ENCODE assay signal across 8 cellular contexts in genomic region chr11:123246749-123247497, GRCh38. TPM values are rescaled to one million over a fixed set of nuclear protein-coding genes. Genes with fewer than 3 reads are reported as not detected.
DNase-seq lines count a peak whose midpoint lies in the region; ATAC-seq and TF ChIP-seq lines count a peak whose summit lies in the region.

No MANE protein-coding gene starts in this region.

- no TSS peak for BruUV-seq in Caco-2 (replicated peaks; lab: Mats Ljungman, UMichigan)

- H3K4me1 ChIP-seq in Caco-2 = no peaks in the 10 kb centered on the region
- no peaks in the 10 kb centered on the region for H3K4me1 ChIP-seq in neutrophil (ENCODE audit: control insufficient read depth in 1 of 2, insufficient read depth in 1 of 2, low read depth in 1 of 2, low read length in 1 of 2)

- H3K4me3 ChIP-seq in Caco-2 (ENCODE audit: low read depth, low read length) (no peak overlapping the region), fibroblast of the aortic adventitia (ENCODE audit: low read depth, low read length) (no peak overlapping the region), neutrophil (ENCODE audit: low read depth in 1 of 2, low read length in 1 of 2) (no peak overlapping the region)
- no peak overlapping the region for H3K4me3 ChIP-seq in Jurkat, Clone E6-1 (ENCODE audit: low read length)

- intact Hi-C loops in Caco-2 (cut with micrococcal nuclease; ENCODE audit: unreplicated experiment) = loop anchor here (1.0 kb wide), 5 partner anchors 16 to 185 kb away; partner anchors contain the start of gene HSPA8
- intact Hi-C loops in activated T-helper 1 cell treated with anti-CD3 and anti-CD28 coated beads, Interleukin-12 subunit alpha, Interleukin-12 subunit beta, Interleukin-2, Interleukin-4 antibody, amounts not matched to agents 30 ng/mL and 10 ng/mL and 1 ng/mL, durations not matched to agents 14 hours and 24 hours and 36 hours (cut with micrococcal nuclease) = loop anchor here (1.0 kb wide), 4 partner anchors 81 to 231 kb away; no protein-coding TSS in a partner anchor

- no peak overlapping the region for H3K27ac Mint-ChIP-seq in Caco-2 (ENCODE audit: unreplicated experiment)
- no peak overlapping the region for H3K27ac Mint-ChIP-seq in activated T-helper 1 cell treated with anti-CD3 and anti-CD28 coated beads, Interleukin-12 subunit alpha, Interleukin-12 subunit beta, Interleukin-2, Interleukin-4 antibody, amounts not matched to agents 30 ng/mL and 10 ng/mL and 1 ng/mL, durations not matched to agents 14 hours and 24 hours and 36 hours

- POLR2A ChIA-PET in Caco-2 (lab: Charles Lee) = interaction anchor here (0.9 to 1.4 kb wide), 2 partner anchors 84 to 185 kb away, joined by 3 to 7 read pairs; partner anchors contain the start of gene HSPA8

- no peaks in the 10 kb centered on the region for H3K4me1 Mint-ChIP-seq in Caco-2 (ENCODE audit: low read depth, unreplicated experiment)
- H3K4me1 Mint-ChIP-seq in activated T-helper 1 cell treated with anti-CD3 and anti-CD28 coated beads, Interleukin-12 subunit alpha, Interleukin-12 subunit beta, Interleukin-2, Interleukin-4 antibody, amounts not matched to agents 30 ng/mL and 10 ng/mL and 1 ng/mL, durations not matched to agents 14 hours and 24 hours and 36 hours (ENCODE audit: low read depth) = peaks cover 13% of the 10 kb centered on the region

- TF ChIP-seq CTCF in Caco-2 (IDR thresholded peaks at IDR 0.05; ENCODE audit: insufficient read depth in 1 of 2, low read depth in 1 of 2, low read length in 1 of 2, severe bottlenecking in 1 of 2, unreplicated experiment in 1 of 2) = peak; percentile 99 to 100
- peak; percentile 99 for TF ChIP-seq CTCF in fibroblast of the aortic adventitia (IDR thresholded peaks at IDR 0.05; ENCODE audit: insufficient read depth, low read length)
- peak; percentile 77 for TF ChIP-seq CTCF in neutrophil (IDR thresholded peaks at IDR 0.05)

- peak; percentile 77 for ATAC-seq in GM21381 (IDR thresholded peaks at IDR 0.05; ENCODE audit: unreplicated experiment)

- no peak overlapping the region for H3K4me3 Mint-ChIP-seq in Caco-2 (ENCODE audit: unreplicated experiment)
- no peak overlapping the region for H3K4me3 Mint-ChIP-seq in activated T-helper 1 cell treated with anti-CD3 and anti-CD28 coated beads, Interleukin-12 subunit alpha, Interleukin-12 subunit beta, Interleukin-2, Interleukin-4 antibody, amounts not matched to agents 30 ng/mL and 10 ng/mL and 1 ng/mL, durations not matched to agents 14 hours and 24 hours and 36 hours

- H3K9me3 Mint-ChIP-seq in Caco-2 (ENCODE audit: unreplicated experiment) = no peaks in the 10 kb centered on the region
- H3K9me3 Mint-ChIP-seq in activated T-helper 1 cell treated with anti-CD3 and anti-CD28 coated beads, Interleukin-12 subunit alpha, Interleukin-12 subunit beta, Interleukin-2, Interleukin-4 antibody, amounts not matched to agents 30 ng/mL and 10 ng/mL and 1 ng/mL, durations not matched to agents 14 hours and 24 hours and 36 hours = no peaks in the 10 kb centered on the region

- DNase-seq in Caco-2 (peak; percentile 86 to 93), RKO (ENCODE audit: low spot score) (peak; percentile 75), fibroblast of the aortic adventitia (ENCODE audit: low read depth) (peak; percentile 85), stromal cell of bone marrow (ENCODE audit: low read depth) (peak; percentile 60)
- DNase-seq in Jurkat, Clone E6-1 (ENCODE audit: low read depth, low spot score) = peak; percentile 62
- peak; percentile 71 for DNase-seq in activated T-helper 1 cell treated with anti-CD3 and anti-CD28 coated beads, Interleukin-12 subunit alpha, Interleukin-12 subunit beta, Interleukin-2, Interleukin-4 antibody, amounts not matched to agents 30 ng/mL and 10 ng/mL and 1 ng/mL, durations not matched to agents 14 hours and 24 hours and 36 hours (ENCODE audit: low spot score)

- CTCF ChIA-PET in Caco-2 (lab: Charles Lee) = interaction anchor here (0.5 to 4.6 kb wide), 40 partner anchors 8 to 464 kb away, joined by 3 to 98 read pairs (median 5); partner anchors contain the start of genes CLMP and HSPA8

- H3K27ac ChIP-seq in neutrophil = no peak overlapping the region

- no peaks in the 10 kb centered on the region for H3K36me3 Mint-ChIP-seq in Caco-2 (ENCODE audit: insufficient read depth, unreplicated experiment)
- H3K36me3 Mint-ChIP-seq in activated T-helper 1 cell treated with anti-CD3 and anti-CD28 coated beads, Interleukin-12 subunit alpha, Interleukin-12 subunit beta, Interleukin-2, Interleukin-4 antibody, amounts not matched to agents 30 ng/mL and 10 ng/mL and 1 ng/mL, durations not matched to agents 14 hours and 24 hours and 36 hours (ENCODE audit: low read depth) = no peaks in the 10 kb centered on the region

- H3K27me3 ChIP-seq in Caco-2 (replicated peaks; ENCODE audit: control insufficient read depth, insufficient read depth, low read length) = no peaks in the 10 kb centered on the region
- H3K27me3 ChIP-seq in neutrophil = peaks cover 35% of the 10 kb centered on the region

- peaks cover 15% of the 10 kb centered on the region for H3K27me3 Mint-ChIP-seq in Caco-2 (ENCODE audit: insufficient read depth, unreplicated experiment)
- H3K27me3 Mint-ChIP-seq in activated T-helper 1 cell treated with anti-CD3 and anti-CD28 coated beads, Interleukin-12 subunit alpha, Interleukin-12 subunit beta, Interleukin-2, Interleukin-4 antibody, amounts not matched to agents 30 ng/mL and 10 ng/mL and 1 ng/mL, durations not matched to agents 14 hours and 24 hours and 36 hours (ENCODE audit: insufficient read depth) = peaks cover 26% of the 10 kb centered on the region

- H3K36me3 ChIP-seq in Caco-2 (ENCODE audit: control insufficient read depth, insufficient read depth, low read length) (no peaks in the 10 kb centered on the region), neutrophil (no peaks in the 10 kb centered on the region)

- H3K9me3 ChIP-seq in Caco-2 (no peaks in the 10 kb centered on the region), neutrophil (no peaks in the 10 kb centered on the region)

RNA-seq across cellular contexts. Expression of gene CLMP, which starts 51.9 kb away (rescaled TPM):
- total RNA-seq in Caco-2 (2022) = 44.0 and 58.9 TPM in 2 replicates
- polyA plus RNA-seq in Jurkat, Clone E6-1 (2012; ENCODE audit: insufficient read depth, insufficient read length) = not detected
- total RNA-seq in activated T-helper 1 cell treated with anti-CD3 and anti-CD28 coated beads, Interleukin-12 subunit alpha, Interleukin-12 subunit beta, Interleukin-2, Interleukin-4 antibody, amounts not matched to agents 30 ng/mL and 10 ng/mL and 1 ng/mL, durations not matched to agents 14 hours and 24 hours and 36 hours = not detected in 2 replicates
- 187 and 235 TPM in 2 replicates for total RNA-seq in fibroblast of the aortic adventitia (ENCODE audit: low replicate concordance)

Comparison
In these comparisons a context has a peak if more than half of its experiments do, and no peak if none do; other contexts are left out.
1. RNA of gene CLMP, which starts 51.9 kb away (total RNA-seq): 187 to 235 TPM in fibroblast of the aortic adventitia and 44.0 to 58.9 TPM in Caco-2; not detected in activated T-helper 1 cell treated with anti-CD3 and anti-CD28 coated beads, Interleukin-12 subunit alpha, Interleukin-12 subunit beta, Interleukin-2, Interleukin-4 antibody, amounts not matched to agents 30 ng/mL and 10 ng/mL and 1 ng/mL, durations not matched to agents 14 hours and 24 hours and 36 hours; every median in the first group is over 10 times any median in the second.
2. Peak in every context shown above with its lines, with median percentiles within 50 percentile points of each other: DNase-seq and CTCF ChIP-seq.